Comparison of ENCODE assay signal across 17 cellular contexts in genomic region chr16:53712065-53712464, GRCh38. TPM values are rescaled to one million over a fixed set of nuclear protein-coding genes. Genes with fewer than 3 reads are reported as not detected.
DNase-seq lines count a peak whose midpoint lies in the region; ATAC-seq and TF ChIP-seq lines count a peak whose summit lies in the region.
"Had no signal": no experiment of that assay in that cellular context is flagged by ENCODE, and none has a peak within 500 bp of the region (broad histone marks: within the 10 kb centered on the region; RNA-seq: fewer than 3 reads in every experiment).

No MANE protein-coding gene starts in this region.

- no peaks in the 10 kb centered on the region for H3K36me3 ChIP-seq in right atrium auricular region
- no peaks in the 10 kb centered on the region for H3K36me3 ChIP-seq in heart left ventricle
- no peaks in the 10 kb centered on the region for H3K36me3 ChIP-seq in endocrine pancreas (ENCODE audit: control insufficient read depth, insufficient read depth, low read length)

- H3K27ac ChIP-seq in right atrium auricular region = peak overlapping the region in 1 of 2 donors; percentile 5
- H3K27ac ChIP-seq in heart left ventricle = peak overlapping the region in 6 of 12 donors; percentile 14 to 60 (median 32)
- H3K27ac ChIP-seq in 22Rv1 = peak overlapping the region; percentile 90
- H3K27ac ChIP-seq: A549; BLaER1 treated with 17β-estradiol and CSF1 and Interleukin-3, amounts not matched to agents 10 nM and 100 nM; C4-2B had no signal

- ATAC-seq in Right ventricle myocardium superior (ENCODE audit: poor library complexity) (peak; percentile 63), heart left ventricle (peak in 3 of 4 donors; percentile 42 to 58 (median 44)), Right ventricle myocardium inferior (no peak), HG02884 (IDR thresholded peaks at IDR 0.05; ENCODE audit: unreplicated experiment) (no peak), sciatic nerve (no peak)
- ATAC-seq: A549; CD8-positive, alpha-beta T cell had no signal

- WGBS in heart left ventricle, 4 donors = 55 to 71% (median 64%) methylated on average over 2 of the region's 2 CpGs

- no peak for TF ChIP-seq CTCF in right atrium auricular region (IDR thresholded peaks at IDR 0.05)
- TF ChIP-seq CTCF in heart left ventricle (IDR thresholded peaks at IDR 0.05) = no peak
- no peak for TF ChIP-seq CTCF in 22Rv1 (IDR thresholded peaks at IDR 0.05)

- no peak overlapping the region for H3K9ac ChIP-seq in endocrine pancreas (ENCODE audit: control insufficient read depth, insufficient read depth, low read length)
- H3K9ac ChIP-seq: BLaER1 treated with 17β-estradiol and CSF1 and Interleukin-3, amounts not matched to agents 10 nM and 100 nM had no signal

- H3K9me3 ChIP-seq in right atrium auricular region = no peaks in the 10 kb centered on the region
- H3K9me3 ChIP-seq in heart left ventricle = no peaks in the 10 kb centered on the region
- no peaks in the 10 kb centered on the region for H3K9me3 ChIP-seq in endocrine pancreas (ENCODE audit: control insufficient read depth, low read length)
- H3K9me3 ChIP-seq: A549, Caco-2 had no signal

- H3K4me3 ChIP-seq in right atrium auricular region (no peak overlapping the region), heart left ventricle (no peak overlapping the region), endocrine pancreas (ENCODE audit: control insufficient read depth, insufficient read depth, low read length) (peak overlapping the region; percentile 34)
- H3K4me3 ChIP-seq: A549; BLaER1 treated with 17β-estradiol and CSF1 and Interleukin-3, amounts not matched to agents 10 nM and 100 nM had no signal

- intact Hi-C loops in Right ventricle myocardium superior (cut with DNase I) (no loop called here), heart left ventricle (cut with DNase I) (loop anchor here in 1 of 10 donors (1.0 kb wide), 1 partner anchor 8 kb away; the partner anchor contains the start of gene FTO), Right ventricle myocardium inferior (cut with DNase I) (no loop called here), sciatic nerve (cut with DNase I) (no loop called here)

- H3K27me3 ChIP-seq in right atrium auricular region (no peaks in the 10 kb centered on the region), heart left ventricle (no peaks in the 10 kb centered on the region), endocrine pancreas (ENCODE audit: control insufficient read depth, insufficient read depth, low read length) (no peaks in the 10 kb centered on the region)
- H3K27me3 ChIP-seq: BLaER1 treated with 17β-estradiol and CSF1 and Interleukin-3, amounts not matched to agents 10 nM and 100 nM had no signal

- TF ChIP-seq POLR2A in heart left ventricle (IDR thresholded peaks at IDR 0.05) = no peak

- H3K4me1 ChIP-seq in right atrium auricular region (peaks cover 0 to 28% of the 10 kb centered on the region in 2 donors), heart left ventricle (peaks cover 0 to 43% (median 18%) of the 10 kb centered on the region in 12 donors), endocrine pancreas (ENCODE audit: control insufficient read depth, insufficient read depth, low read length) (peaks cover 32% of the 10 kb centered on the region)
- H3K4me1 ChIP-seq: Caco-2 had no signal

- DNase-seq in Right ventricle myocardium superior (no peak), right atrium auricular region (ENCODE audit: low spot score) (no peak), heart left ventricle (no peak), Right ventricle myocardium inferior (ENCODE audit: missing footprints) (no peak), sciatic nerve (ENCODE audit: low spot score) (no peak)
- DNase-seq: AML-193; Caco-2; Calu3; CD4-positive, alpha-beta T cell; CD8-positive, alpha-beta T cell; GF-D8 had no signal

RNA-seq across cellular contexts. Expression of gene FTO, which starts 8.1 kb away (rescaled TPM):
- total RNA-seq in Right ventricle myocardium superior = 75.3 TPM
- 10 to 100 TPM; 73.6 to 90.6 TPM for total RNA-seq in right atrium auricular region
- 100 to 1,000 TPM in 1 of 9 donors, 10 to 100 TPM in 8; 77.2 to 105 (median 87.0) TPM for total RNA-seq in heart left ventricle
- polyA plus RNA-seq in heart left ventricle = 10 to 100 TPM; 11.8 to 45.0 TPM
- total RNA-seq in Right ventricle myocardium inferior = 69.5 TPM
- total RNA-seq in sciatic nerve = 107 TPM

RNA-seq across cellular contexts. Expression of gene RPGRIP1L, which starts 8.4 kb away (rescaled TPM):
- total RNA-seq in Right ventricle myocardium superior (2.0 TPM), right atrium auricular region (1 to 10 TPM; 1.8 to 2.3 TPM), heart left ventricle (1 to 10 TPM; 1.4 to 4.6 (median 2.4) TPM), Right ventricle myocardium inferior (2.1 TPM), sciatic nerve (9.4 TPM)
- polyA plus RNA-seq in heart left ventricle = 1 to 10 TPM in 1 of 2 donors, under 1 TPM in 1; 0.69 to 1.4 TPM

Comparison
In these comparisons a context has a peak if more than half of its experiments do, and no peak if none do; other contexts are left out.
1. ATAC-seq: peak in Right ventricle myocardium superior (single experiment) and heart left ventricle (3 of 4); none in Right ventricle myocardium inferior (single experiment), HG02884 (single experiment) and sciatic nerve (single experiment).